31 cellular contexts compared by ENCODE assay signal in genomic region chr3:118504906-118505305, GRCh38.
"Had no signal": no experiment of that assay in that cellular context is flagged by ENCODE, and none has a peak within 500 bp of the region (broad histone marks: within the 10 kb centered on the region; RNA-seq: fewer than 3 reads in every experiment).

No MANE protein-coding gene starts in this region.

- H3K9me3 ChIP-seq: adrenal gland, body of pancreas had no signal

- H3K4me3 ChIP-seq: adrenal gland, body of pancreas had no signal

- H3K27me3 ChIP-seq: adrenal gland, body of pancreas, brain microvascular endothelial cell had no signal

- ATAC-seq: activated CD8-positive, alpha-beta T cell treated with anti-CD3 and anti-CD28 coated beads for 36 hours; activated naive CD4-positive, alpha-beta T cell treated with anti-CD3 and anti-CD28 coated beads, Interleukin-2, amount 50 U/mL, for 72 hours; activated T-cell treated with anti-CD3 and anti-CD28 coated beads, Interleukin-2, amount 50 U/mL, for 4 hours; activated T-cell treated with anti-CD3 and anti-CD28 coated beads, Interleukin-2, amount 50 U/mL, for 72 hours; activated T-helper 17 cell treated with anti-CD3 and anti-CD28 coated beads, Interleukin-2, amount 50 U/mL, for 72 hours; body of pancreas had no signal

- FAIRE-seq: astrocyte, TTC549 had no signal

- DNase-seq: activated B cell treated with CpG ODN at 0.5 μM for 24 hours; activated CD4-positive, alpha-beta memory T cell treated with anti-CD3 and anti-CD28 coated beads for 36 hours; activated CD4-positive, alpha-beta T cell treated with anti-CD3 and anti-CD28 coated beads for 4 hours; activated CD4-positive, alpha-beta T cell treated with anti-CD3 and anti-CD28 coated beads, Interleukin-2, amount 50 U/mL, for 1 hour; activated CD4-positive, alpha-beta T cell treated with anti-CD3 and anti-CD28 coated beads, Interleukin-2, amount 50 U/mL, for 4 hours; activated CD4-positive, CD25-positive, alpha-beta regulatory T cell treated with anti-CD3 and anti-CD28 coated beads, Interleukin-2, amount 50 U/mL, for 72 hours; activated CD8-positive, alpha-beta memory T cell treated with anti-CD3 and anti-CD28 coated beads, Interleukin-2, amount 50 U/mL, for 4 hours; activated CD8-positive, alpha-beta T cell treated with anti-CD3 and anti-CD28 coated beads for 36 hours; activated effector memory CD4-positive, alpha-beta T cell treated with anti-CD3 and anti-CD28 coated beads, Interleukin-2, amount 50 U/mL, for 16 hours; activated gamma-delta T cell treated with Interleukin-2 at 50 U/mL for 16 hours; activated naive CD4-positive, alpha-beta T cell; activated naive CD4-positive, alpha-beta T cell treated with anti-CD3 and anti-CD28 coated beads for 36 hours; activated naive CD4-positive, alpha-beta T cell treated with anti-CD3 and anti-CD28 coated beads, Interleukin-2, amount 50 U/mL, for 16 hours; activated naive CD8-positive, alpha-beta T cell treated with anti-CD3 and anti-CD28 coated beads for 36 hours; activated T-cell treated with anti-CD3 and anti-CD28 coated beads for 4 hours; activated T-cell treated with anti-CD3 and anti-CD28 coated beads, Interleukin-2, amount 50 U/mL, for 1 hour; activated T-cell treated with anti-CD3 and anti-CD28 coated beads, Interleukin-2, amount 50 U/mL, for 4 hours; activated T-cell treated with anti-CD3 and anti-CD28 coated beads, Interleukin-2, amount 50 U/mL, for 72 hours; adrenal gland; amniotic stem cell; aorta; body of pancreas; brain microvascular endothelial cell; central memory CD4-positive, alpha-beta T cell; T-helper 2 cell; T-helper 9 cell had no signal

- H3K27ac ChIP-seq: adrenal gland, body of pancreas, brain microvascular endothelial cell, VCaP had no signal

- H3K36me3 ChIP-seq: adrenal gland, brain microvascular endothelial cell had no signal

- H3K4me1 ChIP-seq: body of pancreas had no signal
